Comparison of ENCODE assay signal across 21 cellular contexts in the genomic region with DNA sequence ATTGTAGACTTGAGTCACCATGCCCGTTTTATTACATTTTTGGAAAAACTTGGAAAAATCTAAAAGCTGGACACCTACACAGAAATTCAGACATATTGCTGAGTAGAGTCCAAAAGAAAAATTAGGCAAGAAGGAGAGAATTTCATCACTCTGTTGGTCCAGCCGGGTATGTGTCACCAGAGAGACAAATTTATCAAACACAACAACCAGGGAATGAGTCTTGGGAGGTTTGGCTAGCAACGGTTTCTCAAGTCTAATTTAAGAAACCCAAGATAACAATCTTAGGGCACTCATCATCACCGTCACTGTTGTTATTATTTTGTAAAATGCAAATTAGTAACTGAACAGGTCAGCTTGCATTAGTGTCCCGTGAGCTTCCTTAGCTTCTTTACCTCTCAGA. TPM values are rescaled to one million over a fixed set of nuclear protein-coding genes. Genes with fewer than 3 reads are reported as not detected.
DNase-seq lines count a peak whose midpoint lies in the region; ATAC-seq and TF ChIP-seq lines count a peak whose summit lies in the region.
"Had no signal": no experiment of that assay in that cellular context is flagged by ENCODE, and none has a peak within 500 bp of the region (broad histone marks: within the 10 kb centered on the region; RNA-seq: fewer than 3 reads in every experiment).

No MANE protein-coding gene starts in this region.

- H2AK9ac ChIP-seq in IMR-90 (replicated peaks; ENCODE audit: low read depth, low read length, poor library complexity): no peak overlapping the region

- no peak overlapping the region for H3K18ac ChIP-seq in IMR-90 (ENCODE audit: low read depth, low read length)

- H3K4me3 Mint-ChIP-seq in neural progenitor cell: no peak overlapping the region

- no TSS peak for BruUV-seq in IMR-90 (replicated peaks; lab: Mats Ljungman, UMichigan)

- no peak overlapping the region for H3K9ac ChIP-seq in IMR-90 (ENCODE audit: low read depth, low read length)
- H3K9ac ChIP-seq in neural progenitor cell: no peak overlapping the region

- TF ChIP-seq CTCF in BJ (IDR thresholded peaks at IDR 0.05; ENCODE audit: insufficient read depth, low read depth, low read length): no peak
- no peak for TF ChIP-seq CTCF in IMR-90 (conservative IDR thresholded peaks at IDR 0.05; ENCODE audit: low read depth, low read length)
- no peak for TF ChIP-seq CTCF in cardiac fibroblast (IDR thresholded peaks at IDR 0.05; ENCODE audit: low read depth, low read length)
- no peak for TF ChIP-seq CTCF in neural progenitor cell (IDR thresholded peaks at IDR 0.05)
- no peak for TF ChIP-seq CTCF in RWPE1 (conservative IDR thresholded peaks at IDR 0.05; ENCODE audit: low read depth)

- H3K4me3 ChIP-seq in BJ (ENCODE audit: low read depth, low read length) (no peak overlapping the region), IMR-90 (ENCODE audit: insufficient read depth, low read depth, low read length) (no peak overlapping the region), cardiac fibroblast (replicated peaks in 1 of 2; ENCODE audit: low read depth in 2 of 2, low read length in 2 of 2) (no peak overlapping the region), neural progenitor cell (no peak overlapping the region)
- H3K4me3 ChIP-seq: lower lobe of right lung, PC-9, tibial artery had no signal

- no peak overlapping the region for H3K4ac ChIP-seq in IMR-90 (ENCODE audit: low read depth, low read length)

- no peaks in the 10 kb centered on the region for H3K79me1 ChIP-seq in IMR-90 (ENCODE audit: low read depth in 1 of 2, low read length in 2 of 2)

- H3K14ac ChIP-seq in IMR-90 (replicated peaks; ENCODE audit: low read depth, low read length): no peak overlapping the region

- in situ Hi-C loops in IMR-90 (cut with MboI; ENCODE audit: low sequenced_read_pairs): no loop called here

- H2BK5ac ChIP-seq in IMR-90 (ENCODE audit: low read depth, low read length, poor library complexity, severe bottlenecking): no peak overlapping the region

- DNase-seq in BJ (ENCODE audit: low read depth) (peak; percentile 39), IMR-90 (peak; percentile 51), cardiac fibroblast (ENCODE audit: low read depth in 2 of 2) (peak; percentile 76 to 81), neural progenitor cell (ENCODE audit: low spot score) (no peak), SW480 (ENCODE audit: low spot score) (no peak), OCI-M2 (lab: John Stamatoyannopoulos, UW; ENCODE audit: unreplicated experiment) (no peak), RWPE1 (ENCODE audit: low spot score) (no peak), NCI-H510A (lab: John Stamatoyannopoulos, UW) (no peak)
- DNase-seq: activated CD4-positive, CD25-positive, alpha-beta regulatory T cell; DMS79; foreskin keratinocyte; lower lobe of right lung; NCI-H1417 treated with DMSO at 0.1 percent for 48 hours; NCI-H446; retina; stimulated activated CD4-positive, alpha-beta T cell treated with anti-CD3 and anti-CD28 coated beads, Interleukin-2, amount 100 ng/mL, for 24 hours; stimulated activated CD8-positive, alpha-beta memory T cell treated with anti-CD3 and anti-CD28 coated beads, Interleukin-4, amount 100 ng/mL, for 48 hours had no signal

- H4K20me1 ChIP-seq in IMR-90 (ENCODE audit: insufficient read depth, low read length) (no peaks in the 10 kb centered on the region), neural progenitor cell (ENCODE audit: low read depth) (no peaks in the 10 kb centered on the region)

- no peak overlapping the region for H2BK15ac ChIP-seq in IMR-90 (ENCODE audit: low read depth, low read length)

- H2BK20ac ChIP-seq in IMR-90 (ENCODE audit: low read depth, low read length): no peak overlapping the region

- H4K8ac ChIP-seq in IMR-90 (ENCODE audit: low read depth in 2 of 2, low read length in 2 of 2): no peak overlapping the region

- dilution Hi-C loops in IMR-90 (cut with HindIII; ENCODE audit: low sequenced_read_pairs, unreplicated experiment): no loop called here

- POLR2A ChIA-PET in BJ (lab: Charles Lee): no interaction called here
- POLR2A ChIA-PET in IMR-90 (lab: Charles Lee; ENCODE audit: unreplicated experiment): no interaction called here
- POLR2A ChIA-PET in RWPE1 (lab: Yijun Ruan, JAX; ENCODE audit: low non-redundant PET): no interaction called here

- no peaks in the 10 kb centered on the region for H3K9me3 Mint-ChIP-seq in neural progenitor cell

- peaks cover 1% of the 10 kb centered on the region; the same call in 1 of the 2 replicates for H3K27me3 ChIP-seq in BJ (ENCODE audit: control insufficient read depth, insufficient read depth, low read length)
- peaks cover 25% of the 10 kb centered on the region for H3K27me3 ChIP-seq in IMR-90 (ENCODE audit: control insufficient read depth, insufficient read depth, low read length)
- H3K27me3 ChIP-seq in neural progenitor cell: no peaks in the 10 kb centered on the region

- TF ChIP-seq POLR2A in IMR-90 (IDR thresholded peaks at IDR 0.05; ENCODE audit: low read depth, low read length): no peak

- H3K4me1 Mint-ChIP-seq in neural progenitor cell: peaks cover 9% of the 10 kb centered on the region

- no CpG with 5 or more reads among the region's 5 CpGs for WGBS in IMR-90 (ENCODE audit: extremely low coverage in 2 of 2, insufficient read length in 1 of 2), 2 experiments

- no peaks in the 10 kb centered on the region for H3K9me1 ChIP-seq in IMR-90 (ENCODE audit: insufficient read depth, low read length)

- H3K23ac ChIP-seq in IMR-90 (ENCODE audit: low read depth, low read length): no peak overlapping the region

- no peaks in the 10 kb centered on the region for H3K36me3 ChIP-seq in BJ (ENCODE audit: control insufficient read depth, insufficient read depth, low read length)
- H3K36me3 ChIP-seq in IMR-90 (ENCODE audit: control insufficient read depth, insufficient read depth, low read length): no peaks in the 10 kb centered on the region
- no peaks in the 10 kb centered on the region for H3K36me3 ChIP-seq in neural progenitor cell
- H3K36me3 ChIP-seq: lower lobe of right lung, tibial artery had no signal

- H2AK5ac ChIP-seq in IMR-90 (ENCODE audit: low read depth, low read length): no peak overlapping the region

- no peak overlapping the region for H3K27ac Mint-ChIP-seq in neural progenitor cell

- H3K9me3 ChIP-seq in IMR-90 (ENCODE audit: control insufficient read depth, insufficient read depth, low read length) (no peaks in the 10 kb centered on the region), neural progenitor cell (ENCODE audit: low read depth) (no peaks in the 10 kb centered on the region)
- H3K9me3 ChIP-seq: lower lobe of right lung, tibial artery had no signal

- H3K4me2 ChIP-seq in IMR-90 (ENCODE audit: low read depth, low read length) (no peak overlapping the region), neural progenitor cell (no peak overlapping the region)
- H3K4me2 ChIP-seq: PC-9 had no signal

- no peaks in the 10 kb centered on the region for H3K79me2 ChIP-seq in neural progenitor cell (ENCODE audit: low read depth)

- H4K91ac ChIP-seq in IMR-90 (ENCODE audit: insufficient read depth, low read depth, low read length): no peak overlapping the region

- H3K27ac ChIP-seq in IMR-90 (ENCODE audit: insufficient read depth, low read length): no peak overlapping the region
- no peak overlapping the region for H3K27ac ChIP-seq in neural progenitor cell
- H3K27ac ChIP-seq in RWPE1: no peak overlapping the region
- H3K27ac ChIP-seq: C4-2B, foreskin keratinocyte, lower lobe of right lung, PC-9, tibial artery had no signal

- TF ChIP-seq RAD21 in IMR-90 (IDR thresholded peaks at IDR 0.05; ENCODE audit: low read length): no peak

- no peak overlapping the region for H2BK120ac ChIP-seq in IMR-90 (ENCODE audit: low read depth, low read length)

- no peaks in the 10 kb centered on the region for H3F3A ChIP-seq in neural progenitor cell (ENCODE audit: low read depth)

- H3K4me1 ChIP-seq in IMR-90 (ENCODE audit: control insufficient read depth, insufficient read depth, low read length) (no peaks in the 10 kb centered on the region), neural progenitor cell (no peaks in the 10 kb centered on the region)
- H3K4me1 ChIP-seq: foreskin keratinocyte, lower lobe of right lung had no signal

- CTCF ChIA-PET in BJ (lab: Yijun Ruan, JAX): interaction anchor here (1.3 kb wide), 1 partner anchor 23 kb away, joined by 5 read pairs; no protein-coding TSS in a partner anchor
- CTCF ChIA-PET in IMR-90 (lab: Yijun Ruan, JAX): interaction anchor here (0.6 kb wide), 1 partner anchor 117 kb away, joined by 3 read pairs; no protein-coding TSS in a partner anchor
- CTCF ChIA-PET in RWPE1 (lab: Yijun Ruan, JAX): interaction anchor here (0.6 to 0.7 kb wide), 4 partner anchors 304 to 565 kb away, joined by 3 to 4 read pairs (median 4); no protein-coding TSS in a partner anchor

- ATAC-seq in IMR-90 (ENCODE audit: low read depth): peak; percentile 59
- ATAC-seq: foreskin keratinocyte, HCT116, lower lobe of right lung had no signal

- no peak overlapping the region for H3K56ac ChIP-seq in IMR-90 (ENCODE audit: extremely low read depth, insufficient read depth, low read length)

- intact Hi-C loops in IMR-90 (cut with micrococcal nuclease): no loop called here

- H3K27me3 Mint-ChIP-seq in neural progenitor cell (ENCODE audit: insufficient read depth, low read depth): peaks cover 2% of the 10 kb centered on the region

- H3K36me3 Mint-ChIP-seq in neural progenitor cell: no peaks in the 10 kb centered on the region

- no peak overlapping the region for H4K5ac ChIP-seq in IMR-90 (ENCODE audit: low read depth, low read length)

- no peak overlapping the region for H2AFZ ChIP-seq in IMR-90 (replicated peaks; ENCODE audit: low read length, poor library complexity)
- peak overlapping the region; percentile 34 for H2AFZ ChIP-seq in neural progenitor cell (replicated peaks)
- H2AFZ ChIP-seq: PC-9 had no signal

TF ChIP-seq in IMR-90, 13 proteins besides CTCF, POLR2A, EP300 and RAD21:
- TF ChIP-seq SMC3 (IDR thresholded peaks at IDR 0.05; ENCODE audit: low read depth, low read length): no peak
- peak; percentile 86 for TF ChIP-seq CEBPB (IDR thresholded peaks at IDR 0.05; ENCODE audit: low read depth, low read length)
- TF ChIP-seq RFX5 (IDR thresholded peaks at IDR 0.05; ENCODE audit: low read depth, low read length): no peak

RNA-seq across cellular contexts. Expression of a gene that starts 27.7 kb away (rescaled TPM):
- polyA plus RNA-seq in BJ (2011; rRNA removed): 5.9 and 7.6 TPM in 2 replicates
- polyA minus RNA-seq in BJ (2011; rRNA and poly(A)+ RNA removed): 14.9 and 15.2 TPM in 2 replicates
- 15.6 and 16.1 TPM in 2 replicates for total RNA-seq in IMR-90 (2012; rRNA removed)
- polyA plus RNA-seq in IMR-90 (2012; rRNA removed): 5.6 and 5.9 TPM in 2 replicates
- polyA plus RNA-seq in IMR-90 (2012; cell fraction: cytosol; rRNA removed): 4.3 and 4.4 TPM in 2 replicates
- 9.0 and 9.6 TPM in 2 replicates for polyA plus RNA-seq in IMR-90 (2012; cell fraction: nucleus; rRNA removed; ENCODE audit: low replicate concordance)
- 11.7 and 15.6 TPM in 2 replicates for total RNA-seq in neural progenitor cell (ENCODE audit: low replicate concordance)

Comparison
In these comparisons a context has a peak if more than half of its experiments do, and no peak if none do; other contexts are left out.
1. DNase-seq: peak in BJ (single experiment), IMR-90 (single experiment) and cardiac fibroblast (2 of 2); none in neural progenitor cell (single experiment), SW480 (single experiment), OCI-M2 (single experiment), RWPE1 (single experiment) and NCI-H510A (single experiment).